ENCODE assay signal across 28 cellular contexts in genomic region chrX:40502688-40503087, GRCh38.
"Had no signal": no experiment of that assay in that cellular context is flagged by ENCODE, and none has a peak within 500 bp of the region (broad histone marks: within the 10 kb centered on the region; RNA-seq: fewer than 3 reads in every experiment).

No MANE protein-coding gene starts in this region.

- DNase-seq: kidney glomerular epithelial cell; left cardiac atrium; left lung; midbrain; mucosa of descending colon; naive thymus-derived CD4-positive, alpha-beta T cell; ovary; retina; right cardiac atrium; stimulated activated CD4-positive, alpha-beta T cell treated with anti-CD3 and anti-CD28 coated beads, Interleukin-12 subunit alpha, Interleukin-12 subunit beta, amount 100 ng/mL, for 4 hours; stimulated activated CD4-positive, alpha-beta T cell treated with anti-CD3 and anti-CD28 coated beads, Interleukin-15, amount 100 ng/mL, for 24 hours; stimulated activated CD4-positive, alpha-beta T cell treated with anti-CD3 and anti-CD28 coated beads, Interleukin-2, amount 100 ng/mL, for 24 hours; stimulated activated CD4-positive, alpha-beta T cell treated with anti-CD3 and anti-CD28 coated beads, Interleukin-4, amount 100 ng/mL, for 1 hour; stimulated activated naive B cell treated with anti-CD40 and anti-IgM and Interleukin-4, amounts not matched to agents 10 μg/mL and 1 μg/mL and 100 μg/mL, for 72 hours; stimulated activated naive CD8-positive, alpha-beta T cell treated with anti-CD3 and anti-CD28 coated beads, Interleukin-15, Interleukin-2, amounts not matched to agents 100 U/mL and 50 U/mL, for 24 hours; stomach; testis; thyroid gland; transverse colon; upper lobe of left lung had no signal

- H3K36me3 Mint-ChIP-seq: naive thymus-derived CD4-positive, alpha-beta T cell; natural killer cell treated with Interleukin-12 subunit alpha and Interleukin-12 subunit beta and Interleukin-15 and Interleukin-18, amount 100 ng/mL, for 72 hours; stimulated activated naive B cell treated with anti-CD40 and anti-IgM and Interleukin-4, amounts not matched to agents 10 μg/mL and 1 μg/mL and 100 μg/mL, for 72 hours had no signal

- FAIRE-seq: keratinocyte had no signal

- H3K9me3 Mint-ChIP-seq: natural killer cell treated with Interleukin-12 subunit alpha and Interleukin-12 subunit beta and Interleukin-15 and Interleukin-18, amount 100 ng/mL, for 72 hours had no signal

- ATAC-seq: left cardiac atrium; left lung; mucosa of descending colon; naive thymus-derived CD4-positive, alpha-beta T cell; natural killer cell treated with Interleukin-12 subunit alpha and Interleukin-12 subunit beta and Interleukin-15 and Interleukin-18, amount 100 ng/mL, for 72 hours; right cardiac atrium; sciatic nerve; stimulated activated naive B cell treated with anti-CD40 and anti-IgM and Interleukin-4, amounts not matched to agents 10 μg/mL and 1 μg/mL and 100 μg/mL, for 72 hours; stimulated activated naive CD8-positive, alpha-beta T cell treated with anti-CD3 and anti-CD28 coated beads, Interleukin-15, Interleukin-2, amounts not matched to agents 100 U/mL and 50 U/mL, for 24 hours had no signal

- H3K9me3 ChIP-seq: left lung, mucosa of descending colon, ovary, prostate gland, stomach, testis, thyroid gland, transverse colon, upper lobe of left lung, vagina had no signal

- H3K27ac ChIP-seq: hepatocyte, left lung, ovary, prostate gland, skin epidermis, stomach, testis, thyroid gland, transverse colon, upper lobe of left lung, vagina had no signal

- H3K36me3 ChIP-seq: left lung, ovary, prostate gland, stomach, thyroid gland, transverse colon, upper lobe of left lung, vagina had no signal

- H3K4me1 ChIP-seq: left lung, prostate gland, stomach, testis, thyroid gland, transverse colon, upper lobe of left lung, vagina had no signal

- H3K4me3 ChIP-seq: hepatocyte, left lung, lung, mucosa of descending colon, ovary, prostate gland, skin epidermis, stomach, testis, thyroid gland, transverse colon, upper lobe of left lung, vagina had no signal

- H2AFZ ChIP-seq: hepatocyte had no signal

- H3K27me3 Mint-ChIP-seq: naive thymus-derived CD4-positive, alpha-beta T cell had no signal

- H3K79me2 ChIP-seq: hepatocyte had no signal

- H3K27me3 ChIP-seq: hepatocyte, left lung, ovary, testis, thyroid gland, transverse colon, upper lobe of left lung, vagina had no signal

- H3K4me3 Mint-ChIP-seq: naive thymus-derived CD4-positive, alpha-beta T cell; natural killer cell treated with Interleukin-12 subunit alpha and Interleukin-12 subunit beta and Interleukin-15 and Interleukin-18, amount 100 ng/mL, for 72 hours; stimulated activated naive B cell treated with anti-CD40 and anti-IgM and Interleukin-4, amounts not matched to agents 10 μg/mL and 1 μg/mL and 100 μg/mL, for 72 hours had no signal

- H3K4me2 ChIP-seq: hepatocyte had no signal
